In genomic region chr7:87199700-87200450, GRCh38 we compare ENCODE assay signal across 17 cellular contexts. TPM values are rescaled to one million over a fixed set of nuclear protein-coding genes. Genes with fewer than 3 reads are reported as not detected.
DNase-seq lines count a peak whose midpoint lies in the region; ATAC-seq, FAIRE-seq and TF ChIP-seq lines count a peak whose summit lies in the region.
"Had no signal": no experiment of that assay in that cellular context is flagged by ENCODE, and none has a peak within 500 bp of the region (broad histone marks: within the 10 kb centered on the region; RNA-seq: fewer than 3 reads in every experiment).

No MANE protein-coding gene starts in this region.

- peaks cover 74% of the 10 kb centered on the region for H3K4me1 Mint-ChIP-seq in CD8-positive, alpha-beta T cell (ENCODE audit: low read depth)
- H3K4me1 Mint-ChIP-seq in naive B cell, result peaks cover 47 to 63% (median 61%) of the 10 kb centered on the region in 3 donors

- peaks cover 2% of the 10 kb centered on the region for H3K9me3 ChIP-seq in CD8-positive, alpha-beta T cell (ENCODE audit: low read length)

- H3K27me3 Mint-ChIP-seq in CD8-positive, alpha-beta T cell (ENCODE audit: low read depth), result no peaks in the 10 kb centered on the region
- H3K27me3 Mint-ChIP-seq in naive B cell, result no peaks in the 10 kb centered on the region
- H3K27me3 Mint-ChIP-seq: progenitor cell of endocrine pancreas had no signal

- no peaks in the 10 kb centered on the region for H3K27me3 ChIP-seq in CD8-positive, alpha-beta T cell (ENCODE audit: insufficient read depth, low read length)
- H3K27me3 ChIP-seq: BLaER1, tibial nerve had no signal

- peaks cover 75% of the 10 kb centered on the region for H3K36me3 Mint-ChIP-seq in CD8-positive, alpha-beta T cell
- H3K36me3 Mint-ChIP-seq in naive B cell, result peaks cover 15 to 32% of the 10 kb centered on the region in 2 donors

- no peak for TF ChIP-seq CTCF in CD8-positive, alpha-beta T cell (IDR thresholded peaks at IDR 0.05)

- H3K4me1 ChIP-seq in CD8-positive, alpha-beta T cell (ENCODE audit: insufficient read depth, low read length), result peaks cover 34% of the 10 kb centered on the region
- H3K4me1 ChIP-seq: BLaER1 had no signal

- no peak overlapping the region for H3K4me3 ChIP-seq in CD8-positive, alpha-beta T cell (ENCODE audit: low read depth, low read length)
- H3K4me3 ChIP-seq: BLaER1, tibial nerve had no signal

- H3K9me3 Mint-ChIP-seq in CD8-positive, alpha-beta T cell, result peaks cover 7% of the 10 kb centered on the region
- peaks cover 3 to 17% (median 8%) of the 10 kb centered on the region in 7 donors for H3K9me3 Mint-ChIP-seq in naive B cell

- peak overlapping the region; percentile 81 for H3K27ac Mint-ChIP-seq in CD8-positive, alpha-beta T cell
- peak overlapping the region; percentile 22 to 90 (median 44) for H3K27ac Mint-ChIP-seq in naive B cell

- peak; percentile 71 for FAIRE-seq in GM19239 (lab: Jason Lieb, UNC)
- no peak for FAIRE-seq in HTR-8/SVneo (lab: Jason Lieb, UNC)
- FAIRE-seq: endometrium had no signal

- POLR2A ChIA-PET in CD8-positive, alpha-beta T cell (lab: Charles Lee), result interaction anchor here (0.6 to 2.3 kb wide), 5 partner anchors 12 to 47 kb away, joined by 3 to 9 read pairs (median 4); partner anchors contain the start of genes DMTF1 and TMEM243

- DNase-seq in CD8-positive, alpha-beta T cell, result no peak
- DNase-seq in GM19239 (ENCODE audit: insufficient read length, low spot score) (no peak), dermis blood vessel endothelial cell (peak; percentile 48), naive B cell (no peak), NCI-H1092 treated with DMSO at 0.1 percent for 48 hours (lab: John Stamatoyannopoulos, UW) (no peak), HTR-8/SVneo (ENCODE audit: insufficient read length, low spot score) (no peak), NCI-H345 treated with DMSO at 0.1 percent for 48 hours (lab: John Stamatoyannopoulos, UW; ENCODE audit: unreplicated experiment) (no peak), kidney glomerular epithelial cell (lab: John Stamatoyannopoulos, UW) (no peak)
- DNase-seq: activated CD4-positive, CD25-positive, alpha-beta regulatory T cell treated with anti-CD3 and anti-CD28 coated beads, Interleukin-2, amount 50 U/mL, for 72 hours; DMS79; foreskin melanocyte; NCI-H510A treated with DMSO at 0.1 percent for 48 hours; PC-3 had no signal

- CTCF ChIA-PET in CD8-positive, alpha-beta T cell (lab: Charles Lee), result interaction anchor here (1.5 kb wide), 1 partner anchor 19 kb away, joined by 5 read pairs; the partner anchor contains the start of gene TMEM243

- no peak overlapping the region for H3K4me3 Mint-ChIP-seq in CD8-positive, alpha-beta T cell
- peak overlapping the region in 2 of 8 donors; percentile 16 to 22 for H3K4me3 Mint-ChIP-seq in naive B cell

- no peak for ATAC-seq in CD8-positive, alpha-beta T cell
- ATAC-seq in naive B cell (ENCODE audit: low read depth in 2 of 2), result no peak
- ATAC-seq: PC-3 had no signal

- intact Hi-C loops in CD8-positive, alpha-beta T cell (cut with DNase I, micrococcal nuclease), result loop anchor here (2.0 to 5.0 kb wide), 3 partner anchors 13 to 38 kb away; partner anchors contain the start of gene TMEM243 (in 1 of the 2)

- H3K27ac ChIP-seq in CD8-positive, alpha-beta T cell (ENCODE audit: low read depth, low read length), result no peak overlapping the region
- H3K27ac ChIP-seq: BLaER1 had no signal

- H3K36me3 ChIP-seq in CD8-positive, alpha-beta T cell (ENCODE audit: insufficient read depth, low read length), result peaks cover 15% of the 10 kb centered on the region

RNA-seq across cellular contexts. Expression of gene TMEM243, which starts 19.7 kb away (rescaled TPM):
- total RNA-seq in CD8-positive, alpha-beta T cell, result 100 to 1,000 TPM; 122 to 124 TPM
- total RNA-seq in dermis blood vessel endothelial cell, result 20.8 and 31.1 TPM in 2 replicates
- polyA plus RNA-seq in naive B cell (ENCODE audit: low read depth in 6 of 6), result 100 to 1,000 TPM; 135 to 209 (median 173) TPM

RNA-seq across cellular contexts. Expression of gene DMTF1, which starts 47.6 kb away (rescaled TPM):
- 100 to 1,000 TPM in 1 of 2 experiments, 10 to 100 TPM in 1; 97.9 to 103 TPM for total RNA-seq in CD8-positive, alpha-beta T cell
- total RNA-seq in dermis blood vessel endothelial cell, result 44.4 and 72.0 TPM in 2 replicates
- polyA plus RNA-seq in naive B cell (ENCODE audit: low read depth in 6 of 6), result 10 to 100 TPM; 25.3 to 76.6 (median 45.2) TPM
